10 cellular contexts compared by ENCODE assay signal in genomic region chr5:173963107-173963506, GRCh38. TPM values are rescaled to one million over a fixed set of nuclear protein-coding genes. Genes with fewer than 3 reads are reported as not detected.
DNase-seq lines count a peak whose midpoint lies in the region; ATAC-seq, FAIRE-seq and TF ChIP-seq lines count a peak whose summit lies in the region.
"Had no signal": no experiment of that assay in that cellular context is flagged by ENCODE, and none has a peak within 500 bp of the region (broad histone marks: within the 10 kb centered on the region; RNA-seq: fewer than 3 reads in every experiment).

No MANE protein-coding gene starts in this region.

- H3K79me2 ChIP-seq in astrocyte (ENCODE audit: insufficient read depth, low read length) (no peaks in the 10 kb centered on the region), MM.1S (ENCODE audit: low read length) (peaks cover 8% of the 10 kb centered on the region)

- no peaks in the 10 kb centered on the region for H3K27me3 Mint-ChIP-seq in astrocyte (ENCODE audit: low read depth, unreplicated experiment)

- FAIRE-seq in astrocyte (lab: Jason Lieb, UNC) = peak; percentile 68
- FAIRE-seq: endometrium had no signal

- H3K4me1 ChIP-seq in astrocyte (ENCODE audit: insufficient read depth, low read length) (peaks cover 14% of the 10 kb centered on the region), MM.1S (ENCODE audit: low read length) (no peaks in the 10 kb centered on the region; the same call in 1 of the 2 replicates)

- no peaks in the 10 kb centered on the region for H4K20me1 ChIP-seq in astrocyte (ENCODE audit: insufficient read depth, low read length)
- H4K20me1 ChIP-seq in MM.1S (ENCODE audit: insufficient read depth, low read length) = no peaks in the 10 kb centered on the region

- CTCF ChIA-PET in GM10248 (lab: Yijun Ruan, JAX) = interaction anchor here (1.2 to 3.8 kb wide), 9 partner anchors 8 to 354 kb away, joined by 3 to 38 read pairs (median 5); no protein-coding TSS in a partner anchor

- H3K27ac ChIP-seq in astrocyte (ENCODE audit: low read depth, low read length) (peak overlapping the region; percentile 85), MM.1S (ENCODE audit: low read length) (no peak overlapping the region)
- H3K27ac ChIP-seq: WERI-Rb-1 had no signal

- H3K9me3 Mint-ChIP-seq in astrocyte (ENCODE audit: unreplicated experiment) = no peaks in the 10 kb centered on the region

- H3K9me2 ChIP-seq in MM.1S (replicated peaks; ENCODE audit: insufficient read depth, low read length) = no peaks in the 10 kb centered on the region

- H3K27ac Mint-ChIP-seq in astrocyte (ENCODE audit: unreplicated experiment) = peak overlapping the region; percentile 86

- no peak for TF ChIP-seq CTCF in astrocyte (IDR thresholded peaks at IDR 0.05; ENCODE audit: insufficient read depth, low read depth, low read length)
- no peak for TF ChIP-seq CTCF in GM10248 (IDR thresholded peaks at IDR 0.05; ENCODE audit: control extremely low read depth, extremely low read depth, low read depth, missing control alignments)
- TF ChIP-seq CTCF in MM.1S (IDR thresholded peaks at IDR 0.05; ENCODE audit: low read length) = no peak

- H3K27me3 ChIP-seq in astrocyte (ENCODE audit: insufficient read depth, low read length) = no peaks in the 10 kb centered on the region
- H3K27me3 ChIP-seq in MM.1S (replicated peaks; ENCODE audit: insufficient read depth, low read length) = no peaks in the 10 kb centered on the region

- peaks cover 3% of the 10 kb centered on the region for H3K36me3 Mint-ChIP-seq in astrocyte (ENCODE audit: low read depth, unreplicated experiment)

- peaks cover under 1% of the 10 kb centered on the region for H3K36me3 ChIP-seq in astrocyte (ENCODE audit: insufficient read depth, low read length)
- peaks cover 6% of the 10 kb centered on the region; the same call in 1 of the 2 replicates for H3K36me3 ChIP-seq in MM.1S (replicated peaks; ENCODE audit: insufficient read depth, low read length)
- H3K36me3 ChIP-seq: WERI-Rb-1 had no signal

- POLR2A ChIA-PET in GM10248 (lab: Yijun Ruan, JAX) = no interaction called here

- H2AFZ ChIP-seq in astrocyte (ENCODE audit: low read depth, low read length) (no peak overlapping the region), MM.1S (ENCODE audit: low read length) (no peak overlapping the region)

- H3K4me3 Mint-ChIP-seq in astrocyte (ENCODE audit: unreplicated experiment) = no peak overlapping the region

- peak overlapping the region; percentile 90 for H3K4me2 ChIP-seq in astrocyte (ENCODE audit: low read length)
- no peak overlapping the region for H3K4me2 ChIP-seq in MM.1S (ENCODE audit: low read depth, low read length)

- H3K4me1 Mint-ChIP-seq in astrocyte (ENCODE audit: low read depth, unreplicated experiment) = peaks cover 23% of the 10 kb centered on the region

- intact Hi-C loops in left ventricle myocardium superior (cut with micrococcal nuclease) = no loop called here

- H3F3A ChIP-seq in MM.1S (ENCODE audit: insufficient read depth, low read length) = peaks cover 28% of the 10 kb centered on the region

- H3K9ac ChIP-seq in astrocyte (ENCODE audit: low read length) (peak overlapping the region; percentile 81), MM.1S (ENCODE audit: low read length) (no peak overlapping the region)

- peak overlapping the region; percentile 56 for H3K4me3 ChIP-seq in astrocyte (ENCODE audit: insufficient read depth, low read depth, low read length)
- H3K4me3 ChIP-seq in skeletal muscle cell (ENCODE audit: low read depth, low read length) = no peak overlapping the region
- no peak overlapping the region for H3K4me3 ChIP-seq in MM.1S (ENCODE audit: low read length)

- ATAC-seq in left ventricle myocardium superior (peak; percentile 45), HG03159 (IDR thresholded peaks at IDR 0.05; ENCODE audit: unreplicated experiment) (no peak)

- H3K9me3 ChIP-seq in astrocyte (ENCODE audit: insufficient read depth, low read depth, low read length) (no peaks in the 10 kb centered on the region), MM.1S (replicated peaks; ENCODE audit: insufficient read depth, low read length) (no peaks in the 10 kb centered on the region)

- DNase-seq in HT-29 (ENCODE audit: low spot score) = peak; percentile 6
- DNase-seq in astrocyte (ENCODE audit: low read depth) = peak; percentile 79
- no peak for DNase-seq in left ventricle myocardium superior
- peak; percentile 37 for DNase-seq in skeletal muscle cell (ENCODE audit: low read depth)
- no peak for DNase-seq in GM10248 (ENCODE audit: extremely low spot score)
- no peak for DNase-seq in DMS 273 (lab: John Stamatoyannopoulos, UW; ENCODE audit: unreplicated experiment)
- DNase-seq in MM.1S = no peak
- DNase-seq: WERI-Rb-1 had no signal

RNA-seq across cellular contexts. Expression of gene C5orf47, which starts 25.9 kb away (rescaled TPM):
- total RNA-seq in HT-29 (2014; rRNA removed; shearing (Covaris generic)) = not detected in 2 replicates
- total RNA-seq in astrocyte = not detected in 2 replicates
- not detected for total RNA-seq in left ventricle myocardium superior

Comparison
In these comparisons a context has a peak if more than half of its experiments do, and no peak if none do; other contexts are left out.
1. DNase-seq: peak in HT-29 (single experiment), astrocyte (single experiment) and skeletal muscle cell (single experiment); none in left ventricle myocardium superior (single experiment), GM10248 (single experiment), DMS 273 (single experiment) and MM.1S (single experiment).